9 cellular contexts compared by ENCODE assay signal in genomic region chr12:89789862-89790261, GRCh38.
DNase-seq lines count a peak whose midpoint lies in the region; ATAC-seq and TF ChIP-seq lines count a peak whose summit lies in the region.
"Had no signal": no experiment of that assay in that cellular context is flagged by ENCODE, and none has a peak within 500 bp of the region (broad histone marks: within the 10 kb centered on the region; RNA-seq: fewer than 3 reads in every experiment).

No MANE protein-coding gene starts in this region.

- no peaks in the 10 kb centered on the region for H3K4me1 ChIP-seq in mesendoderm (ENCODE audit: control insufficient read depth, low read depth, low read length)

- H3K36me3 ChIP-seq in mesendoderm (ENCODE audit: control insufficient read depth, insufficient read depth, low read length) = no peaks in the 10 kb centered on the region

- no peak overlapping the region for H4K8ac ChIP-seq in mesendoderm (ENCODE audit: low read depth, low read length)

- H3K27ac ChIP-seq in mesendoderm (ENCODE audit: low read depth, low read length) = no peak overlapping the region

- H3K79me1 ChIP-seq in mesendoderm (ENCODE audit: low read length) = no peaks in the 10 kb centered on the region

- H3K27me3 Mint-ChIP-seq in HFFc6 (ENCODE audit: insufficient read depth) (no peaks in the 10 kb centered on the region), nephron progenitor cell (ENCODE audit: low read depth, poor library complexity) (peaks cover 5% of the 10 kb centered on the region)
- H3K27me3 Mint-ChIP-seq in activated CD4-positive, alpha-beta T cell treated with anti-CD3 and anti-CD28 coated beads, Interleukin-2, amount 10 ng/mL, durations not matched to agents 7 days and 5 days = no peaks in the 10 kb centered on the region

- H3K36me3 Mint-ChIP-seq in HFFc6 (ENCODE audit: low read depth) = peaks cover 19% of the 10 kb centered on the region
- no peaks in the 10 kb centered on the region for H3K36me3 Mint-ChIP-seq in activated CD4-positive, alpha-beta T cell treated with anti-CD3 and anti-CD28 coated beads, Interleukin-2, amount 10 ng/mL, durations not matched to agents 7 days and 5 days (ENCODE audit: low read depth)
- peaks cover 7% of the 10 kb centered on the region for H3K36me3 Mint-ChIP-seq in nephron progenitor cell (ENCODE audit: low read depth)

- H3K27ac Mint-ChIP-seq in HFFc6 (peak overlapping the region; percentile 49), nephron progenitor cell (no peak overlapping the region)
- no peak overlapping the region for H3K27ac Mint-ChIP-seq in activated CD4-positive, alpha-beta T cell treated with anti-CD3 and anti-CD28 coated beads, Interleukin-2, amount 10 ng/mL, durations not matched to agents 7 days and 5 days

- peak; percentile 89 for ATAC-seq in GM18502 (IDR thresholded peaks at IDR 0.05; ENCODE audit: poor library complexity, unreplicated experiment)

- H2BK120ac ChIP-seq in mesendoderm (ENCODE audit: low read depth, low read length) = no peak overlapping the region

- no peak overlapping the region for H3K56ac ChIP-seq in mesendoderm (ENCODE audit: low read length)

- no peak overlapping the region for H3K4ac ChIP-seq in mesendoderm (ENCODE audit: low read depth, low read length)

- H3K79me2 ChIP-seq in mesendoderm (ENCODE audit: control insufficient read depth, insufficient read depth, low read length) = no peaks in the 10 kb centered on the region

- H3K9me3 Mint-ChIP-seq in HFFc6 (peaks cover 26% of the 10 kb centered on the region), nephron progenitor cell (peaks cover 36% of the 10 kb centered on the region)
- peaks cover 22% of the 10 kb centered on the region for H3K9me3 Mint-ChIP-seq in activated CD4-positive, alpha-beta T cell treated with anti-CD3 and anti-CD28 coated beads, Interleukin-2, amount 10 ng/mL, durations not matched to agents 7 days and 5 days

- TF ChIP-seq POLR2A in NB4 (IDR thresholded peaks at IDR 0.05; ENCODE audit: extremely low read depth, insufficient read length) = no peak

- no peak for TF ChIP-seq CTCF in HFFc6 (IDR thresholded peaks at IDR 0.05)
- no peak for TF ChIP-seq CTCF in NB4 (IDR thresholded peaks at IDR 0.05; ENCODE audit: low read depth, low read length)
- TF ChIP-seq CTCF in nephron progenitor cell (IDR thresholded peaks at IDR 0.05) = no peak

- DNase-seq in HFFc6 (peak; percentile 31), NB4 (ENCODE audit: low read depth) (peak; percentile 80), medulla oblongata (ENCODE audit: extremely low spot score) (peak; percentile 81), DMS153 (lab: John Stamatoyannopoulos, UW) (no peak), nephron progenitor cell (no peak), mesendoderm (no peak)
- no peak for DNase-seq in activated CD4-positive, alpha-beta T cell treated with anti-CD3 and anti-CD28 coated beads, Interleukin-2, amount 10 ng/mL, durations not matched to agents 7 days and 5 days
- DNase-seq: amygdala had no signal

- no peak overlapping the region for H4K5ac ChIP-seq in mesendoderm (ENCODE audit: low read length)

- POLR2A ChIA-PET in activated CD4-positive, alpha-beta T cell treated with anti-CD3 and anti-CD28 coated beads, Interleukin-2, amount 10 ng/mL, durations not matched to agents 7 days and 5 days (lab: Charles Lee) = no interaction called here

- H2AK5ac ChIP-seq in mesendoderm (ENCODE audit: low read length) = no peak overlapping the region

- H2BK5ac ChIP-seq in mesendoderm (ENCODE audit: low read length) = no peak overlapping the region

- H3K9ac ChIP-seq in mesendoderm (ENCODE audit: low read length) = no peak overlapping the region

- H3K18ac ChIP-seq in mesendoderm (ENCODE audit: low read length) = no peak overlapping the region

- H3K4me1 Mint-ChIP-seq in HFFc6 (ENCODE audit: low read depth) (peaks cover 14% of the 10 kb centered on the region), nephron progenitor cell (no peaks in the 10 kb centered on the region)
- peaks cover 2% of the 10 kb centered on the region for H3K4me1 Mint-ChIP-seq in activated CD4-positive, alpha-beta T cell treated with anti-CD3 and anti-CD28 coated beads, Interleukin-2, amount 10 ng/mL, durations not matched to agents 7 days and 5 days

- no CpG with 5 or more reads among the region's 1 CpG for WGBS in mesendoderm (ENCODE audit: extremely low coverage, insufficient coverage, low lambda C conversion rate)

- H3K23ac ChIP-seq in mesendoderm (ENCODE audit: low read length) = no peak overlapping the region

- H3K4me2 ChIP-seq in mesendoderm (ENCODE audit: low read length) = no peak overlapping the region

- H3K4me3 ChIP-seq in NB4 (ENCODE audit: low read depth, low read length) (no peak overlapping the region), mesendoderm (ENCODE audit: low read length) (no peak overlapping the region)

- H3K27me3 ChIP-seq in mesendoderm (ENCODE audit: insufficient read depth, low read length, poor library complexity) = no peaks in the 10 kb centered on the region

- no peak overlapping the region for H2BK15ac ChIP-seq in mesendoderm (replicated peaks; ENCODE audit: low read depth)

- CTCF ChIA-PET in activated CD4-positive, alpha-beta T cell treated with anti-CD3 and anti-CD28 coated beads, Interleukin-2, amount 10 ng/mL, durations not matched to agents 7 days and 5 days (lab: Charles Lee) = no interaction called here

- H3K4me3 Mint-ChIP-seq in HFFc6 (no peak overlapping the region), nephron progenitor cell (no peak overlapping the region)
- no peak overlapping the region for H3K4me3 Mint-ChIP-seq in activated CD4-positive, alpha-beta T cell treated with anti-CD3 and anti-CD28 coated beads, Interleukin-2, amount 10 ng/mL, durations not matched to agents 7 days and 5 days

Comparison
In these comparisons a context has a peak if more than half of its experiments do, and no peak if none do; other contexts are left out.
1. DNase-seq: peak in HFFc6 (single experiment), NB4 (single experiment) and medulla oblongata (single experiment); none in activated CD4-positive, alpha-beta T cell treated with anti-CD3 and anti-CD28 coated beads, Interleukin-2, amount 10 ng/mL, durations not matched to agents 7 days and 5 days (single experiment), DMS153 (single experiment), nephron progenitor cell (single experiment) and mesendoderm (single experiment).